8 cellular contexts compared by ENCODE assay signal in genomic region chr17:77474292-77474988, GRCh38.
DNase-seq lines count a peak whose midpoint lies in the region; ATAC-seq, FAIRE-seq and TF ChIP-seq lines count a peak whose summit lies in the region.
"Had no signal": no experiment of that assay in that cellular context is flagged by ENCODE, and none has a peak within 500 bp of the region (broad histone marks: within the 10 kb centered on the region; RNA-seq: fewer than 3 reads in every experiment).

No MANE protein-coding gene starts in this region.

- H3K56ac ChIP-seq in H9 (ENCODE audit: insufficient read length, low read depth, low read length) = no peak overlapping the region

- peak; percentile 35 for ATAC-seq in SK-N-SH treated with all-trans-retinoic acid at 6 μM for 48 hours

- H4K20me1 ChIP-seq in H9 (ENCODE audit: control insufficient read depth, insufficient read depth, insufficient read length) = no peaks in the 10 kb centered on the region

- H2BK12ac ChIP-seq in H9 (ENCODE audit: insufficient read length, low read depth, low read length) = no peak overlapping the region

- H4K8ac ChIP-seq in H9 (replicated peaks; ENCODE audit: insufficient read length, low read depth, low read length) = no peak overlapping the region

- intact Hi-C loops in esophagus squamous epithelium (cut with DNase I) = no loop called here
- intact Hi-C loops in sigmoid colon (cut with DNase I) = no loop called here
- intact Hi-C loops in kidney (cut with DNase I) = no loop called here

- no peak overlapping the region for H3K9ac ChIP-seq in H9 (ENCODE audit: extremely low read depth, insufficient read length, low read length)
- H3K9ac ChIP-seq in kidney (ENCODE audit: low read length in 2 of 2) = no peak overlapping the region

- TF ChIP-seq POLR2A in esophagus squamous epithelium (IDR thresholded peaks at IDR 0.05) (no peak), sigmoid colon (IDR thresholded peaks at IDR 0.05) (no peak)

- H3K9me3 ChIP-seq in H9 (ENCODE audit: control insufficient read depth, low read depth, low read length) (no peaks in the 10 kb centered on the region), esophagus squamous epithelium (no peaks in the 10 kb centered on the region), sigmoid colon (no peaks in the 10 kb centered on the region), kidney (ENCODE audit: control insufficient read depth in 1 of 2, low read length in 2 of 2) (no peaks in the 10 kb centered on the region)

- no peak overlapping the region for H3T11ph ChIP-seq in H9 (ENCODE audit: low read length)

- TF ChIP-seq CTCF in H9 (conservative IDR thresholded peaks at IDR 0.05) (no peak), esophagus squamous epithelium (IDR thresholded peaks at IDR 0.05) (no peak), sigmoid colon (IDR thresholded peaks at IDR 0.05) (no peak), kidney (IDR thresholded peaks at IDR 0.05; ENCODE audit: borderline replicate concordance, extremely low read depth, insufficient read depth) (no peak)

- peaks cover 12% of the 10 kb centered on the region; the same call in 1 of the 2 replicates for H3K79me2 ChIP-seq in H9 (ENCODE audit: insufficient read depth, low read length)

- H4K5ac ChIP-seq in H9 (ENCODE audit: insufficient read length, low read depth, low read length) = no peak overlapping the region

- H2BK5ac ChIP-seq in H9 (ENCODE audit: insufficient read length, low read length) = no peak overlapping the region

- WGBS in H9 (ENCODE audit: extremely low coverage, insufficient read length, low lambda C conversion rate) = no CpG with 5 or more reads among the region's 12 CpGs
- WGBS in esophagus squamous epithelium, 2 donors = 40 to 48% methylated on average over 8 to 11 of the region's 12 CpGs
- 86 to 92% methylated on average over 12 of the region's 12 CpGs for WGBS in sigmoid colon, 2 donors

- no peak overlapping the region for H3K18ac ChIP-seq in H9 (ENCODE audit: insufficient read length, low read depth, low read length)

- no peak for DNase-seq in H9
- DNase-seq in esophagus squamous epithelium (lab: John Stamatoyannopoulos, UW) = no peak
- DNase-seq in sigmoid colon = peak; percentile 89
- DNase-seq in kidney = no peak
- DNase-seq in stimulated activated CD4-positive, alpha-beta T cell treated with anti-CD3 and anti-CD28 coated beads, Interleukin-4, amount 100 ng/mL, for 24 hours = no peak
- no peak for DNase-seq in hypothalamus (lab: John Stamatoyannopoulos, UW)
- DNase-seq: NCI-H1105 had no signal

- H3K36me3 Mint-ChIP-seq in H9 (ENCODE audit: insufficient read depth in 1 of 3, low read depth in 3 of 3) = peaks cover 12 to 19% (median 18%) of the 10 kb centered on the region in 3 experiments

- H3K23me2 ChIP-seq in H9 (ENCODE audit: insufficient read length, low read depth, low read length, poor library complexity, severe bottlenecking) = no peaks in the 10 kb centered on the region

- peaks cover 5% of the 10 kb centered on the region for H3K79me1 ChIP-seq in H9 (ENCODE audit: insufficient read depth, low read depth, low read length, poor library complexity, severe bottlenecking)

- H3K4me1 ChIP-seq in H9 (ENCODE audit: insufficient read depth, low read length) (peaks cover 30% of the 10 kb centered on the region), esophagus squamous epithelium (peaks cover 82 to 93% (median 87%) of the 10 kb centered on the region in 3 donors), sigmoid colon (peaks cover 3 to 100% (median 94%) of the 10 kb centered on the region in 4 donors), kidney (ENCODE audit: control insufficient read depth in 1 of 2, insufficient read depth in 1 of 2, low read depth in 1 of 2, low read length in 2 of 2) (peaks cover 35 to 74% of the 10 kb centered on the region in 2 donors)

- no peaks in the 10 kb centered on the region; a peak in 1 of 5 replicates for H3K9me3 Mint-ChIP-seq in H9

- no peak overlapping the region for H2BK120ac ChIP-seq in H9 (ENCODE audit: low read depth, low read length, poor library complexity, severe bottlenecking)

- no peak overlapping the region for H4K91ac ChIP-seq in H9 (ENCODE audit: insufficient read length, low read depth, low read length)

- H3K23ac ChIP-seq in H9 (ENCODE audit: insufficient read length, low read depth, low read length) = no peak overlapping the region

- H3K27me3 ChIP-seq in H9 (ENCODE audit: insufficient read depth, low read length) = no peaks in the 10 kb centered on the region
- H3K27me3 ChIP-seq in esophagus squamous epithelium = no peaks in the 10 kb centered on the region
- no peaks in the 10 kb centered on the region for H3K27me3 ChIP-seq in sigmoid colon

- TF ChIP-seq EP300 in sigmoid colon (IDR thresholded peaks at IDR 0.05) = no peak

- peak overlapping the region in 2 of 3 experiments; percentile 80 to 97; a peak in 2 of 7 replicates for H3K27ac Mint-ChIP-seq in H9

- no peaks in the 10 kb centered on the region for H3K27me3 Mint-ChIP-seq in H9 (ENCODE audit: low read depth)

- H2AK5ac ChIP-seq in H9 (ENCODE audit: insufficient read length, low read length) = no peak overlapping the region

- H3K27ac ChIP-seq in H9 (ENCODE audit: insufficient read length, low read depth, low read length) (no peak overlapping the region), esophagus squamous epithelium (peak overlapping the region; percentile 74 to 91 (median 86)), sigmoid colon (peak overlapping the region; percentile 85 to 92 (median 91)), kidney (ENCODE audit: low read depth in 2 of 2, low read length in 2 of 2) (no peak overlapping the region)

- no peak overlapping the region; the same call in 1 of the 2 replicates for H3K14ac ChIP-seq in H9 (ENCODE audit: insufficient read depth, low read length)

- no peak for FAIRE-seq in kidney (lab: Jason Lieb, UNC)

- H3K4me1 Mint-ChIP-seq in H9 = peaks cover 80 to 96% of the 10 kb centered on the region in 2 experiments

- H2BK15ac ChIP-seq in H9 (ENCODE audit: low read depth, low read length) = no peak overlapping the region

- no peak overlapping the region for H3K4ac ChIP-seq in H9 (ENCODE audit: low read depth, low read length)

- no peak overlapping the region for H3K4me2 ChIP-seq in H9 (ENCODE audit: insufficient read depth, insufficient read length, low read length)

- H2BK20ac ChIP-seq in H9 (ENCODE audit: low read depth, low read length, poor library complexity, severe bottlenecking) = no peak overlapping the region

- no peak overlapping the region for H3K4me3 ChIP-seq in esophagus squamous epithelium
- no peak overlapping the region for H3K4me3 ChIP-seq in sigmoid colon
- no peak overlapping the region for H3K4me3 ChIP-seq in kidney (ENCODE audit: low read length in 2 of 2)

- H3K36me3 ChIP-seq in esophagus squamous epithelium = peaks cover 0 to 11% (median 0%) of the 10 kb centered on the region in 3 donors
- no peaks in the 10 kb centered on the region for H3K36me3 ChIP-seq in sigmoid colon
- H3K36me3 ChIP-seq in kidney (ENCODE audit: control insufficient read depth in 1 of 2, insufficient read depth in 2 of 2, low read length in 2 of 2) = no peaks in the 10 kb centered on the region

- H2AFZ ChIP-seq in H9 (ENCODE audit: low read length) = no peak overlapping the region

- no peak overlapping the region; a peak in 1 of 5 replicates for H3K4me3 Mint-ChIP-seq in H9

TF ChIP-seq in SK-N-SH treated with all-trans-retinoic acid at 6 μM for 48 hours, 23 proteins besides CTCF, POLR2A, EP300 and RAD21:
- no peak for TF ChIP-seq TSHZ2 (CRISPR knock-in tag; IDR thresholded peaks at IDR 0.05)
- TF ChIP-seq TCF4 (CRISPR knock-in tag; IDR thresholded peaks at IDR 0.05; ENCODE audit: borderline replicate concordance) = no peak
- no peak for TF ChIP-seq SNAI2 (CRISPR knock-in tag; IDR thresholded peaks at IDR 0.05)
- TF ChIP-seq ZC3H10 (CRISPR knock-in tag; IDR thresholded peaks at IDR 0.05) = no peak
- TF ChIP-seq ZFP3 (CRISPR knock-in tag; IDR thresholded peaks at IDR 0.05) = 0 out of 2 replicates have a peak, but pooled peaks have one; percentile 12
TF ChIP-seq in SK-N-SH treated with all-trans-retinoic acid at 6 μM for 48 hours: peak in this region for 1.

Comparison
In these comparisons a context has a peak if more than half of its experiments do, and no peak if none do; other contexts are left out.
1. H3K27ac ChIP-seq: peak in esophagus squamous epithelium (4 of 4) and sigmoid colon (4 of 4); none in H9 (single experiment) and kidney (0 of 2).